ENCODE assay signal across 18 cellular contexts in genomic region chr1:117576236-117576635, GRCh38.
"Had no signal": no experiment of that assay in that cellular context is flagged by ENCODE, and none has a peak within 500 bp of the region (broad histone marks: within the 10 kb centered on the region; RNA-seq: fewer than 3 reads in every experiment).

No MANE protein-coding gene starts in this region.

- H3K9me3 ChIP-seq: ovary, thoracic aorta had no signal

- ATAC-seq: effector memory CD8-positive, alpha-beta T cell; foreskin keratinocyte; left colon; naive thymus-derived CD4-positive, alpha-beta T cell; right cardiac atrium had no signal

- H3K79me2 ChIP-seq: hepatocyte had no signal

- H3K9me3 Mint-ChIP-seq: dendritic cell treated with granulocyte-macrophage colony-stimulating factor and Interleukin-4, amounts not matched to agents 40 ng/mL and 50 ng/mL, for 4 days; effector memory CD8-positive, alpha-beta T cell; naive thymus-derived CD4-positive, alpha-beta T cell; nephron progenitor cell; stimulated activated naive CD8-positive, alpha-beta T cell treated with anti-CD3 and anti-CD28 coated beads, Interleukin-15, Interleukin-2, amounts not matched to agents 100 ng/mL and 50 ng/mL, for 24 hours had no signal

- H2AFZ ChIP-seq: hepatocyte had no signal

- DNase-seq: cerebellar nuclear complex; effector memory CD8-positive, alpha-beta T cell; erythroblast; foreskin keratinocyte; left colon; naive thymus-derived CD4-positive, alpha-beta T cell; nephron progenitor cell; nucleus accumbens; ovary; right cardiac atrium; small intestine; stimulated activated CD4-positive, alpha-beta T cell treated with anti-CD3 and anti-CD28 coated beads, Interleukin-2, amount 100 ng/mL, for 48 hours; trophoblast cell had no signal

- H3K27me3 Mint-ChIP-seq: dendritic cell treated with granulocyte-macrophage colony-stimulating factor and Interleukin-4, amounts not matched to agents 40 ng/mL and 50 ng/mL, for 4 days; effector memory CD8-positive, alpha-beta T cell; naive thymus-derived CD4-positive, alpha-beta T cell; stimulated activated naive CD8-positive, alpha-beta T cell treated with anti-CD3 and anti-CD28 coated beads, Interleukin-15, Interleukin-2, amounts not matched to agents 100 ng/mL and 50 ng/mL, for 24 hours had no signal

- H3K4me1 ChIP-seq: foreskin keratinocyte had no signal

- H3K4me3 Mint-ChIP-seq: dendritic cell treated with granulocyte-macrophage colony-stimulating factor and Interleukin-4, amounts not matched to agents 40 ng/mL and 50 ng/mL, for 4 days; effector memory CD8-positive, alpha-beta T cell; naive thymus-derived CD4-positive, alpha-beta T cell; nephron progenitor cell; stimulated activated naive CD8-positive, alpha-beta T cell treated with anti-CD3 and anti-CD28 coated beads, Interleukin-15, Interleukin-2, amounts not matched to agents 100 ng/mL and 50 ng/mL, for 24 hours had no signal

- H3K36me3 ChIP-seq: ovary, thoracic aorta had no signal

- H3K4me2 ChIP-seq: hepatocyte had no signal

- H3K27ac Mint-ChIP-seq: dendritic cell treated with granulocyte-macrophage colony-stimulating factor and Interleukin-4, amounts not matched to agents 40 ng/mL and 50 ng/mL, for 4 days; naive thymus-derived CD4-positive, alpha-beta T cell; nephron progenitor cell; progenitor cell of endocrine pancreas; stimulated activated naive CD8-positive, alpha-beta T cell treated with anti-CD3 and anti-CD28 coated beads, Interleukin-15, Interleukin-2, amounts not matched to agents 100 ng/mL and 50 ng/mL, for 24 hours had no signal

- H3K4me3 ChIP-seq: hepatocyte, ovary, thoracic aorta had no signal

- H3K27me3 ChIP-seq: foreskin keratinocyte, hepatocyte, ovary had no signal

- H3K36me3 Mint-ChIP-seq: naive thymus-derived CD4-positive, alpha-beta T cell had no signal

- H3K27ac ChIP-seq: foreskin keratinocyte, hepatocyte, ovary, thoracic aorta had no signal
